9 cellular contexts compared by ENCODE assay signal in genomic region chr12:31316964-31317363, GRCh38. TPM values are rescaled to one million over a fixed set of nuclear protein-coding genes. Genes with fewer than 3 reads are reported as not detected.
DNase-seq lines count a peak whose midpoint lies in the region; TF ChIP-seq lines count a peak whose summit lies in the region.
"Had no signal": no experiment of that assay in that cellular context is flagged by ENCODE, and none has a peak within 500 bp of the region (broad histone marks: within the 10 kb centered on the region; RNA-seq: fewer than 3 reads in every experiment).

No MANE protein-coding gene starts in this region.

- H3K4me1 ChIP-seq in HUES6 (ENCODE audit: control insufficient read depth, insufficient read depth, low read length) (peaks cover 57% of the 10 kb centered on the region), breast epithelium (peaks cover 0 to 3% of the 10 kb centered on the region in 2 donors), neural progenitor cell (peaks cover 58% of the 10 kb centered on the region)

- H4K20me1 ChIP-seq in neural progenitor cell (ENCODE audit: low read depth): peaks cover 99% of the 10 kb centered on the region

- H3K36me3 ChIP-seq in HUES6 (ENCODE audit: control insufficient read depth, insufficient read depth, low read length) (peaks cover 21% of the 10 kb centered on the region), breast epithelium (no peaks in the 10 kb centered on the region), neural progenitor cell (peaks cover 12% of the 10 kb centered on the region)

- peaks cover 100% of the 10 kb centered on the region for H3K79me2 ChIP-seq in neural progenitor cell (ENCODE audit: low read depth)

- peaks cover 38% of the 10 kb centered on the region for H3K36me3 Mint-ChIP-seq in neural progenitor cell

- H3K27ac Mint-ChIP-seq in neural progenitor cell: no peak overlapping the region

- peaks cover 29% of the 10 kb centered on the region for H3F3A ChIP-seq in neural progenitor cell (ENCODE audit: low read depth)

- H3K4me1 Mint-ChIP-seq in neural progenitor cell: peaks cover 32% of the 10 kb centered on the region

- TF ChIP-seq CTCF in GM12865 (IDR thresholded peaks at IDR 0.05; ENCODE audit: insufficient read depth, low read depth, low read length, missing control alignments) (no peak), breast epithelium (IDR thresholded peaks at IDR 0.05) (no peak), neural progenitor cell (IDR thresholded peaks at IDR 0.05) (no peak)

- H3K4me3 Mint-ChIP-seq in neural progenitor cell: no peak overlapping the region

- H3K27ac ChIP-seq in HUES6 (ENCODE audit: low read depth, low read length) (0 out of 2 replicates have a peak overlapping the region, but pooled peaks have one; percentile 22), breast epithelium (peak overlapping the region in 1 of 2 donors; percentile 67), neural progenitor cell (peak overlapping the region; percentile 0)

- peak overlapping the region; percentile 90 for H3K4me2 ChIP-seq in neural progenitor cell

- H3K9ac ChIP-seq in HUES6 (ENCODE audit: low read length) (no peak overlapping the region), neural progenitor cell (no peak overlapping the region)

- H3K4me3 ChIP-seq in GM12865 (ENCODE audit: low read depth, low read length) (peak overlapping the region; percentile 94), HUES6 (ENCODE audit: low read depth, low read length) (no peak overlapping the region), breast epithelium (peak overlapping the region in 2 of 3 donors; percentile 25 to 29), neural progenitor cell (no peak overlapping the region)

- intact Hi-C loops in breast epithelium (cut with DNase I; ENCODE audit: low total_unique reads): no loop called here

- H3K9me3 Mint-ChIP-seq in neural progenitor cell: peaks cover 36% of the 10 kb centered on the region

- TF ChIP-seq POLR2A in breast epithelium (IDR thresholded peaks at IDR 0.05): no peak

- no peak for DNase-seq in GM12865 (ENCODE audit: low read depth)
- DNase-seq in breast epithelium (ENCODE audit: low spot score in 2 of 2): no peak
- no peak for DNase-seq in neural progenitor cell (ENCODE audit: low spot score)
- DNase-seq in amniotic stem cell (lab: John Stamatoyannopoulos, UW): no peak
- no peak for DNase-seq in EL
- DNase-seq in pons (ENCODE audit: low spot score): no peak
- no peak for DNase-seq in GOT3 (lab: John Stamatoyannopoulos, UW)
- DNase-seq: NCI-H1092 treated with DMSO at 0.1 percent for 48 hours had no signal

- H3K27me3 Mint-ChIP-seq in neural progenitor cell (ENCODE audit: insufficient read depth, low read depth): peaks cover 4% of the 10 kb centered on the region

- H3K27me3 ChIP-seq in HUES6 (ENCODE audit: control insufficient read depth, insufficient read depth, low read length) (no peaks in the 10 kb centered on the region), breast epithelium (no peaks in the 10 kb centered on the region), neural progenitor cell (no peaks in the 10 kb centered on the region)

- H2AFZ ChIP-seq in neural progenitor cell (replicated peaks): no peak overlapping the region

- H3K9me3 ChIP-seq in HUES6 (ENCODE audit: control insufficient read depth, insufficient read depth, low read depth, low read length): no peaks in the 10 kb centered on the region; the same call in 1 of the 2 replicates
- no peaks in the 10 kb centered on the region for H3K9me3 ChIP-seq in breast epithelium
- no peaks in the 10 kb centered on the region for H3K9me3 ChIP-seq in neural progenitor cell (ENCODE audit: low read depth)

RNA-seq across cellular contexts. Expression of gene SINHCAF, which starts 9.0 kb away (rescaled TPM):
- total RNA-seq in breast epithelium (10 to 100 TPM; 11.8 to 76.5 (median 54.7) TPM), neural progenitor cell (ENCODE audit: low replicate concordance) (432 and 1,260 TPM in 2 replicates)

Comparison
In these comparisons a context has a peak if more than half of its experiments do, and no peak if none do; other contexts are left out.
1. H3K4me3 ChIP-seq: peak in GM12865 (single experiment) and breast epithelium (2 of 3); none in HUES6 (single experiment) and neural progenitor cell (single experiment).